ENCODE assay signal across 9 cellular contexts in genomic region chr18:37385846-37386435, GRCh38.
DNase-seq lines count a peak whose midpoint lies in the region; ATAC-seq and TF ChIP-seq lines count a peak whose summit lies in the region.
"Had no signal": no experiment of that assay in that cellular context is flagged by ENCODE, and none has a peak within 500 bp of the region (broad histone marks: within the 10 kb centered on the region; RNA-seq: fewer than 3 reads in every experiment).

No MANE protein-coding gene starts in this region.

- peak; percentile 78 for TF ChIP-seq CTCF in 22Rv1 (IDR thresholded peaks at IDR 0.05)
- peak; percentile 42 for TF ChIP-seq CTCF in GM12864 (IDR thresholded peaks at IDR 0.05; ENCODE audit: low read depth, low read length, missing control alignments)
- peak; percentile 50 for TF ChIP-seq CTCF in coronary artery (IDR thresholded peaks at IDR 0.05)
- TF ChIP-seq CTCF in neutrophil (IDR thresholded peaks at IDR 0.05) = peak; percentile 48

- no peak overlapping the region for H3K27ac ChIP-seq in 22Rv1
- no peak overlapping the region for H3K27ac ChIP-seq in coronary artery
- H3K27ac ChIP-seq in neutrophil = no peak overlapping the region
- H3K27ac ChIP-seq in substantia nigra (ENCODE audit: low read depth, low read length, poor library complexity, severe bottlenecking) = no peak overlapping the region

- no peak for DNase-seq in GM12864 (ENCODE audit: low read depth)
- DNase-seq in NCI-H446 treated with DMSO at 0.1 percent for 48 hours (lab: John Stamatoyannopoulos, UW) = peak; percentile 15
- no peak for DNase-seq in coronary artery (ENCODE audit: low spot score)
- DNase-seq in substantia nigra (lab: John Stamatoyannopoulos, UW) = no peak

- H3K4me1 ChIP-seq in neutrophil (ENCODE audit: control insufficient read depth in 1 of 2, insufficient read depth in 1 of 2, low read depth in 1 of 2, low read length in 1 of 2) = no peaks in the 10 kb centered on the region

- H3K4me3 ChIP-seq in GM12864 (ENCODE audit: low read depth, low read length) (no peak overlapping the region), coronary artery (no peak overlapping the region), neutrophil (ENCODE audit: low read depth in 1 of 2, low read length in 1 of 2) (no peak overlapping the region)

- H3K9me3 ChIP-seq in neutrophil = no peaks in the 10 kb centered on the region

- H3K27me3 ChIP-seq in neutrophil = peaks cover 20% of the 10 kb centered on the region

- no peaks in the 10 kb centered on the region for H3K36me3 ChIP-seq in neutrophil

- ATAC-seq in HG03135 (IDR thresholded peaks at IDR 0.05; ENCODE audit: unreplicated experiment) = no peak
- ATAC-seq in HG03280 (IDR thresholded peaks at IDR 0.05; ENCODE audit: unreplicated experiment) = no peak
- ATAC-seq: activated naive CD4-positive, alpha-beta T cell treated with anti-CD3 and anti-CD28 coated beads, Interleukin-2, amount 50 U/mL, for 72 hours had no signal
